ENCODE assay signal across 22 cellular contexts in genomic region chrX:96791559-96791958, GRCh38.
DNase-seq lines count a peak whose midpoint lies in the region; ATAC-seq and TF ChIP-seq lines count a peak whose summit lies in the region.
"Had no signal": no experiment of that assay in that cellular context is flagged by ENCODE, and none has a peak within 500 bp of the region (broad histone marks: within the 10 kb centered on the region; RNA-seq: fewer than 3 reads in every experiment).

No MANE protein-coding gene starts in this region.

- TF ChIP-seq CTCF in SK-N-SH (IDR thresholded peaks at IDR 0.05): no peak
- TF ChIP-seq CTCF in left ventricle myocardium inferior (IDR thresholded peaks at IDR 0.05; ENCODE audit: borderline replicate concordance): no peak

- H3K9ac ChIP-seq in SK-N-SH (no peak overlapping the region), skeletal muscle tissue (ENCODE audit: low read depth in 1 of 3, low read length in 3 of 3) (no peak overlapping the region)

- H3K27ac ChIP-seq in SK-N-SH (ENCODE audit: low read depth in 2 of 2, low read length in 1 of 2): no peak overlapping the region
- peak overlapping the region; percentile 54 for H3K27ac ChIP-seq in left ventricle myocardium inferior (replicated peaks)
- H3K27ac ChIP-seq in skeletal muscle tissue (ENCODE audit: low read depth, low read length): peak overlapping the region; percentile 73
- H3K27ac ChIP-seq: cardiac muscle cell, RWPE1, WERI-Rb-1 had no signal

- ATAC-seq in SK-N-SH treated with all-trans-retinoic acid at 6 μM for 48 hours: no peak
- ATAC-seq in HG02981 (IDR thresholded peaks at IDR 0.05; ENCODE audit: unreplicated experiment): no peak
- ATAC-seq in GM18498 (IDR thresholded peaks at IDR 0.05; ENCODE audit: unreplicated experiment): no peak
- no peak for ATAC-seq in GM18861 (IDR thresholded peaks at IDR 0.05; ENCODE audit: unreplicated experiment)
- ATAC-seq: activated naive CD4-positive, alpha-beta T cell treated with anti-CD3 and anti-CD28 coated beads, Interleukin-2, amount 50 U/mL, for 72 hours; naive thymus-derived CD8-positive, alpha-beta T cell; T-cell had no signal

- no peaks in the 10 kb centered on the region for H3F3A ChIP-seq in SK-N-SH (replicated peaks; ENCODE audit: insufficient read depth)

- CTCF ChIA-PET in SK-N-SH (lab: Yijun Ruan, JAX): no interaction called here

- no peak for TF ChIP-seq EP300 in SK-N-SH (IDR thresholded peaks at IDR 0.05; ENCODE audit: borderline replicate concordance in 1 of 2, low read depth in 1 of 2, low read length in 1 of 2)

- H3K4me1 ChIP-seq in SK-N-SH (ENCODE audit: control insufficient read depth in 1 of 2, insufficient read depth in 2 of 2, low read depth in 1 of 2, low read length in 1 of 2) (no peaks in the 10 kb centered on the region), left ventricle myocardium inferior (peaks cover 12% of the 10 kb centered on the region), skeletal muscle tissue (ENCODE audit: control insufficient read depth in 3 of 3, insufficient read depth in 3 of 3, low read length in 3 of 3) (peaks cover 0 to 9% (median 3%) of the 10 kb centered on the region in 3 donors)

- DNase-seq in SK-N-SH (no peak), brain pericyte (ENCODE audit: low read depth, low spot score) (peak; percentile 2), left ventricle myocardium inferior (no peak)
- DNase-seq: activated CD4-positive, alpha-beta T cell treated with anti-CD3 and anti-CD28 coated beads, Interleukin-2, amount 50 U/mL, for 48 hours; activated T-cell treated with anti-CD3 and anti-CD28 coated beads, Interleukin-2, amount 50 U/mL, for 48 hours; CD4-positive, alpha-beta memory T cell; DMS79; naive thymus-derived CD8-positive, alpha-beta T cell; NCI-H1105 treated with DMSO at 0.1 percent for 48 hours; stimulated activated CD4-positive, alpha-beta T cell treated with anti-CD3 and anti-CD28 coated beads, Interleukin-15, amount 100 ng/mL, for 24 hours; stimulated activated naive CD4-positive, alpha-beta T cell treated with Interleukin-2 at 50 U/mL for 16 hours; T-cell; WERI-Rb-1 had no signal

- no peaks in the 10 kb centered on the region for H3K79me2 ChIP-seq in SK-N-SH (ENCODE audit: insufficient read depth)

- no peak overlapping the region for H2AFZ ChIP-seq in SK-N-SH (ENCODE audit: low read depth)

- no peak for TF ChIP-seq RAD21 in SK-N-SH (IDR thresholded peaks at IDR 0.05; ENCODE audit: low read length)

- no peaks in the 10 kb centered on the region for H3K27me3 ChIP-seq in SK-N-SH (ENCODE audit: insufficient read depth)
- no peaks in the 10 kb centered on the region for H3K27me3 ChIP-seq in left ventricle myocardium inferior (ENCODE audit: low read depth)
- no peaks in the 10 kb centered on the region for H3K27me3 ChIP-seq in skeletal muscle tissue (ENCODE audit: control insufficient read depth in 3 of 3, insufficient read depth in 3 of 3, low read length in 3 of 3)
- H3K27me3 ChIP-seq: cardiac muscle cell had no signal

- POLR2A ChIA-PET in SK-N-SH (lab: Yijun Ruan, JAX): no interaction called here

- no peaks in the 10 kb centered on the region for H3K36me3 ChIP-seq in SK-N-SH (replicated peaks in 1 of 2; ENCODE audit: control insufficient read depth in 1 of 2, insufficient read depth in 2 of 2, low read length in 1 of 2)
- H3K36me3 ChIP-seq in left ventricle myocardium inferior: no peaks in the 10 kb centered on the region
- H3K36me3 ChIP-seq in skeletal muscle tissue (ENCODE audit: control insufficient read depth in 3 of 3, insufficient read depth in 3 of 3, low read length in 3 of 3): no peaks in the 10 kb centered on the region
- H3K36me3 ChIP-seq: cardiac muscle cell, WERI-Rb-1 had no signal

- 63% methylated on average over 4 of the region's 4 CpGs for WGBS in SK-N-SH (ENCODE audit: low lambda C conversion rate)

- H3K9me2 ChIP-seq in SK-N-SH: no peaks in the 10 kb centered on the region

- intact Hi-C loops in left ventricle myocardium inferior (cut with micrococcal nuclease): no loop called here

- no peaks in the 10 kb centered on the region for H4K20me1 ChIP-seq in SK-N-SH (ENCODE audit: insufficient read depth)

- H3K4me3 ChIP-seq in SK-N-SH (ENCODE audit: low read depth in 2 of 2, low read length in 1 of 2): no peak overlapping the region
- H3K4me3 ChIP-seq in left ventricle myocardium inferior: no peak overlapping the region
- no peak overlapping the region for H3K4me3 ChIP-seq in skeletal muscle tissue (ENCODE audit: low read length in 3 of 3)
- H3K4me3 ChIP-seq: cardiac muscle cell, lung had no signal

- H3K9me3 ChIP-seq in SK-N-SH (no peaks in the 10 kb centered on the region), left ventricle myocardium inferior (replicated peaks) (no peaks in the 10 kb centered on the region), skeletal muscle tissue (ENCODE audit: control insufficient read depth in 3 of 3, low read length in 3 of 3) (no peaks in the 10 kb centered on the region)

- no peak overlapping the region for H3K4me2 ChIP-seq in SK-N-SH

TF ChIP-seq in SK-N-SH treated with all-trans-retinoic acid at 6 μM for 48 hours, 23 proteins besides CTCF, POLR2A, EP300 and RAD21:
- TF ChIP-seq ISL1 (CRISPR knock-in tag; IDR thresholded peaks at IDR 0.05): 0 out of 2 replicates have a peak, but pooled peaks have one; percentile 18
- no peak for TF ChIP-seq ZFP30 (CRISPR knock-in tag; IDR thresholded peaks at IDR 0.05)
- TF ChIP-seq, protein P1, sequence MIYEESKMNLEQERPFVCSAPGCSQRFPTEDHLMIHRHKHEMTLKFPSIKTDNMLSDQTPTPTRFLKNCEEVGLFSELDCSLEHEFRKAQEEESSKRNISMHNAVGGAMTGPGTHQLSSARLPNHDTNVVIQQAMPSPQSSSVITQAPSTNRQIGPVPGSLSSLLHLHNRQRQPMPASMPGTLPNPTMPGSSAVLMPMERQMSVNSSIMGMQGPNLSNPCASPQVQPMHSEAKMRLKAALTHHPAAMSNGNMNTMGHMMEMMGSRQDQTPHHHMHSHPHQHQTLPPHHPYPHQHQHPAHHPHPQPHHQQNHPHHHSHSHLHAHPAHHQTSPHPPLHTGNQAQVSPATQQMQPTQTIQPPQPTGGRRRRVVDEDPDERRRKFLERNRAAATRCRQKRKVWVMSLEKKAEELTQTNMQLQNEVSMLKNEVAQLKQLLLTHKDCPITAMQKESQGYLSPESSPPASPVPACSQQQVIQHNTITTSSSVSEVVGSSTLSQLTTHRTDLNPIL (CRISPR knock-in tag; IDR thresholded peaks at IDR 0.05; ENCODE audit: low read depth): peak; percentile 44; the same call in 1 of the 2 replicates

TF ChIP-seq in SK-N-SH, 30 proteins besides CTCF, POLR2A, EP300 and RAD21:
- TF ChIP-seq USF1 (IDR thresholded peaks at IDR 0.05; ENCODE audit: borderline replicate concordance, low read depth) (no peak), NRF1 (IDR thresholded peaks at IDR 0.05; ENCODE audit: low read depth, low read length) (no peak), EZH2phosphoT487 (IDR thresholded peaks at IDR 0.05; ENCODE audit: borderline replicate concordance, low read depth) (no peak), ELF1 (IDR thresholded peaks at IDR 0.05) (no peak), MAX (IDR thresholded peaks at IDR 0.05; ENCODE audit: low read depth) (no peak), GATA2 (CRISPR knock-in tag; IDR thresholded peaks at IDR 0.05) (no peak)

Comparison
In these comparisons a context has a peak if more than half of its experiments do, and no peak if none do; other contexts are left out.
1. H3K27ac ChIP-seq: peak in left ventricle myocardium inferior (single experiment) and skeletal muscle tissue (single experiment); none in SK-N-SH (0 of 2).